ENCODE assay signal across 8 cellular contexts in genomic region chr6:150006961-150007464, GRCh38. TPM values are rescaled to one million over a fixed set of nuclear protein-coding genes. Genes with fewer than 3 reads are reported as not detected.
DNase-seq lines count a peak whose midpoint lies in the region; ATAC-seq, FAIRE-seq and TF ChIP-seq lines count a peak whose summit lies in the region.

No MANE protein-coding gene starts in this region.

- POLR2A ChIA-PET in AG04449 (lab: Yijun Ruan, JAX), result no interaction called here

- H3K27ac ChIP-seq in OCI-LY3 (ENCODE audit: low read length) (no peak overlapping the region), parathyroid adenoma (no peak overlapping the region)

- H3K79me2 ChIP-seq in OCI-LY3 (ENCODE audit: low read length) (no peaks in the 10 kb centered on the region), parathyroid adenoma (no peaks in the 10 kb centered on the region)

- H3K4me3 ChIP-seq in AG04449 (ENCODE audit: low read depth, low read length) (no peak overlapping the region), OCI-LY3 (ENCODE audit: low read length) (no peak overlapping the region), bronchial epithelial cell (ENCODE audit: low read depth, low read length) (no peak overlapping the region), parathyroid adenoma (ENCODE audit: low read depth, low read length) (no peak overlapping the region)

- H3K4me1 ChIP-seq in OCI-LY3 (ENCODE audit: low read length) (peaks cover 21% of the 10 kb centered on the region), parathyroid adenoma (peaks cover 5% of the 10 kb centered on the region)

- CTCF ChIA-PET in AG04449 (lab: Yijun Ruan, JAX), result interaction anchor here (0.6 to 2.9 kb wide), 9 partner anchors 10 to 810 kb away, joined by 3 to 12 read pairs (median 3); no protein-coding TSS in a partner anchor

- ATAC-seq in GM21786 (IDR thresholded peaks at IDR 0.05; ENCODE audit: unreplicated experiment) (no peak), HG03095 (IDR thresholded peaks at IDR 0.05; ENCODE audit: unreplicated experiment) (no peak)

- FAIRE-seq in bronchial epithelial cell (lab: Jason Lieb, UNC), result no peak

- H3K36me3 ChIP-seq in OCI-LY3 (replicated peaks; ENCODE audit: low read depth, low read length) (no peaks in the 10 kb centered on the region), bronchial epithelial cell (ENCODE audit: control insufficient read depth, insufficient read depth, low read length) (no peaks in the 10 kb centered on the region), parathyroid adenoma (ENCODE audit: control insufficient read depth, insufficient read depth, low read length) (no peaks in the 10 kb centered on the region)

- H4K20me1 ChIP-seq in OCI-LY3 (ENCODE audit: insufficient read depth, low read length), result no peaks in the 10 kb centered on the region

- in situ Hi-C loops in GM13976 (cut with MboI; ENCODE audit: low sequenced_read_pairs, unreplicated experiment), result loop anchor here (5.0 kb wide), 1 partner anchor 70 kb away; no protein-coding TSS in a partner anchor

- no peak overlapping the region for H3K9ac ChIP-seq in OCI-LY3 (ENCODE audit: low read length)
- no peak overlapping the region for H3K9ac ChIP-seq in parathyroid adenoma

- H3K27me3 ChIP-seq in OCI-LY3 (ENCODE audit: low read depth, low read length) (no peaks in the 10 kb centered on the region), bronchial epithelial cell (ENCODE audit: control insufficient read depth, insufficient read depth, low read length) (no peaks in the 10 kb centered on the region), parathyroid adenoma (ENCODE audit: control insufficient read depth, insufficient read depth, low read length) (no peaks in the 10 kb centered on the region)

- H2AFZ ChIP-seq in OCI-LY3 (ENCODE audit: low read depth, low read length) (no peak overlapping the region), parathyroid adenoma (no peak overlapping the region)

- peak; percentile 49 for TF ChIP-seq CTCF in AG04449 (IDR thresholded peaks at IDR 0.05; ENCODE audit: insufficient read depth, low read length, missing control alignments)
- TF ChIP-seq CTCF in GM13976 (IDR thresholded peaks at IDR 0.05; ENCODE audit: borderline replicate concordance, control extremely low read depth, extremely low read depth, insufficient read depth, missing control alignments), result peak; percentile 42
- peak; percentile 36 for TF ChIP-seq CTCF in OCI-LY3 (IDR thresholded peaks at IDR 0.05; ENCODE audit: low read depth, low read length)
- TF ChIP-seq CTCF in bronchial epithelial cell (IDR thresholded peaks at IDR 0.05; ENCODE audit: insufficient read depth, low read length, severe bottlenecking), result peak; percentile 42
- peak; percentile 21 for TF ChIP-seq CTCF in parathyroid adenoma (IDR thresholded peaks at IDR 0.05)

- no peaks in the 10 kb centered on the region for H3K9me3 ChIP-seq in OCI-LY3 (ENCODE audit: insufficient read depth, low read length)
- H3K9me3 ChIP-seq in parathyroid adenoma (ENCODE audit: control insufficient read depth, low read length), result no peaks in the 10 kb centered on the region

- DNase-seq in AG04449 (ENCODE audit: low read depth, low spot score) (no peak), GM13976 (ENCODE audit: low spot score) (peak; percentile 70), bronchial epithelial cell (ENCODE audit: low read depth) (no peak), occipital lobe (lab: John Stamatoyannopoulos, UW) (no peak)

- H3K4me2 ChIP-seq in OCI-LY3 (ENCODE audit: low read length) (peak overlapping the region; percentile 24; the same call in 1 of the 2 replicates), parathyroid adenoma (ENCODE audit: low read length) (no peak overlapping the region)

RNA-seq across cellular contexts. Expression of gene RAET1L, which starts 18.3 kb away (rescaled TPM):
- total RNA-seq in bronchial epithelial cell, result 0.79 and 20.4 TPM in 2 replicates
- 0.62 TPM for total RNA-seq in occipital lobe

RNA-seq across cellular contexts. Expression of gene ULBP1, which starts 43.3 kb away (rescaled TPM):
- total RNA-seq in bronchial epithelial cell (1.1 and 4.1 TPM in 2 replicates), occipital lobe (3.9 TPM)
